8 cellular contexts compared by ENCODE assay signal in the genomic region with DNA sequence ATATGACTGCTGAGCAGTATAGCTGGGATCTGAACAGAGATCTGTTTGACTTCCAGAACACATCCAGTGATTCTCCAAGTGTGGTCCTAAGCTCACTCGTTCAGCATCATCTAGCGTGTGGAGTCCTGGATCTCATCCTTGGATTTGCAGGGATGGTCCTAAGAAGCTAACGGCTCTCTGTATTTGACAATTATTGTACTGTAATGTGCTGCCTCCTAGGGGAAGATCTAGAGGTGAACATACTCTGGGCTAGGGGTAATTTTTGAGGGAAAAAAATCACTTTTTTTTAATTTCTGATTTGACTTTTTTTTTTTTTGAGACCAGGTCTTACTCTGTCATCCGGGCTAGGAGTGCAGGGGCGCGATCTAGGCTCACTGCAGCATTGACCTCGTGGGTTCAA. TPM values are rescaled to one million over a fixed set of nuclear protein-coding genes. Genes with fewer than 3 reads are reported as not detected.
DNase-seq lines count a peak whose midpoint lies in the region; ATAC-seq and TF ChIP-seq lines count a peak whose summit lies in the region.

No MANE protein-coding gene starts in this region.

- CTCF ChIA-PET in activated CD4-positive, alpha-beta memory T cell treated with anti-CD3 and anti-CD28 coated beads, Interleukin-2, amount 10 ng/mL, durations not matched to agents 7 days and 5 days (lab: Charles Lee): interaction anchor here (0.8 to 5.2 kb wide), 16 partner anchors 10 to 305 kb away, joined by 3 to 57 read pairs (median 5); a partner anchor contains a TSS

- POLR2A ChIA-PET in activated CD4-positive, alpha-beta memory T cell treated with anti-CD3 and anti-CD28 coated beads, Interleukin-2, amount 10 ng/mL, durations not matched to agents 7 days and 5 days (lab: Charles Lee): interaction anchor here (1.3 to 2.1 kb wide), 4 partner anchors 28 to 128 kb away, joined by 3 to 10 read pairs (median 4); a partner anchor contains a TSS

- H3K9me3 ChIP-seq in thoracic aorta: no peaks in the 10 kb centered on the region

- H3K9me3 Mint-ChIP-seq in activated CD4-positive, alpha-beta memory T cell treated with anti-CD3 and anti-CD28 coated beads, Interleukin-2, amount 10 ng/mL, durations not matched to agents 7 days and 5 days: no peaks in the 10 kb centered on the region

- DNase-seq in NCI-H510A treated with DMSO at 0.1 percent for 48 hours (lab: John Stamatoyannopoulos, UW) (peak; percentile 26), NCI-H510A (lab: John Stamatoyannopoulos, UW) (no peak), LHCN-M2 (ENCODE audit: low read depth) (peak; percentile 76), hepatic stellate cell (ENCODE audit: low spot score) (peak; percentile 75), thoracic aorta (ENCODE audit: low spot score) (no peak)
- DNase-seq in activated CD4-positive, alpha-beta memory T cell treated with anti-CD3 and anti-CD28 coated beads, Interleukin-2, amount 10 ng/mL, durations not matched to agents 7 days and 5 days: no peak

- TF ChIP-seq CTCF in thoracic aorta (IDR thresholded peaks at IDR 0.05): peak; percentile 51

- H3K36me3 Mint-ChIP-seq in activated CD4-positive, alpha-beta memory T cell treated with anti-CD3 and anti-CD28 coated beads, Interleukin-2, amount 10 ng/mL, durations not matched to agents 7 days and 5 days (ENCODE audit: low read depth): peaks cover 2% of the 10 kb centered on the region

- H3K36me3 ChIP-seq in thoracic aorta: no peaks in the 10 kb centered on the region

- no peak for ATAC-seq in thoracic aorta (ENCODE audit: insufficient number of reproducible peaks, low FRiP score, low read depth)
- no peak for ATAC-seq in HG03439 (IDR thresholded peaks at IDR 0.05; ENCODE audit: unreplicated experiment)
- ATAC-seq in HG03354 (IDR thresholded peaks at IDR 0.05; ENCODE audit: poor library complexity, severe bottlenecking, unreplicated experiment): no peak

- no peaks in the 10 kb centered on the region for H3K27me3 ChIP-seq in thoracic aorta (replicated peaks; ENCODE audit: insufficient read depth)

- no peak overlapping the region for H3K27ac ChIP-seq in thoracic aorta

- H3K4me3 Mint-ChIP-seq in activated CD4-positive, alpha-beta memory T cell treated with anti-CD3 and anti-CD28 coated beads, Interleukin-2, amount 10 ng/mL, durations not matched to agents 7 days and 5 days: peak overlapping the region; percentile 74

- H3K4me3 ChIP-seq in thoracic aorta: no peak overlapping the region

- H3K4me1 ChIP-seq in thoracic aorta (ENCODE audit: control insufficient read depth in 1 of 2, low read depth in 2 of 2): peaks cover 6 to 16% of the 10 kb centered on the region in 2 donors

- H3K4me1 Mint-ChIP-seq in activated CD4-positive, alpha-beta memory T cell treated with anti-CD3 and anti-CD28 coated beads, Interleukin-2, amount 10 ng/mL, durations not matched to agents 7 days and 5 days: peaks cover 36% of the 10 kb centered on the region

- no peaks in the 10 kb centered on the region for H3K27me3 Mint-ChIP-seq in activated CD4-positive, alpha-beta memory T cell treated with anti-CD3 and anti-CD28 coated beads, Interleukin-2, amount 10 ng/mL, durations not matched to agents 7 days and 5 days

- no peak overlapping the region for H3K27ac Mint-ChIP-seq in activated CD4-positive, alpha-beta memory T cell treated with anti-CD3 and anti-CD28 coated beads, Interleukin-2, amount 10 ng/mL, durations not matched to agents 7 days and 5 days

RNA-seq across cellular contexts. Expression of a gene that starts 1.5 kb away (rescaled TPM):
- 36.2 and 36.3 TPM in 2 replicates for total RNA-seq in LHCN-M2 (2014; rRNA removed)
- 8.1 TPM for polyA plus RNA-seq in LHCN-M2 (2012)
- total RNA-seq in activated CD4-positive, alpha-beta memory T cell treated with anti-CD3 and anti-CD28 coated beads, Interleukin-2, amount 10 ng/mL, durations not matched to agents 7 days and 5 days: 1 to 10 TPM; 8.3 to 8.4 TPM
- 10 to 100 TPM; 16.9 to 32.0 TPM for total RNA-seq in thoracic aorta

RNA-seq across cellular contexts. Expression of a gene that starts 17.4 kb away (rescaled TPM):
- 0.58 and 1.1 TPM in 2 replicates for total RNA-seq in LHCN-M2 (2014; rRNA removed)
- polyA plus RNA-seq in LHCN-M2 (2012): 0.83 TPM
- not detected for total RNA-seq in activated CD4-positive, alpha-beta memory T cell treated with anti-CD3 and anti-CD28 coated beads, Interleukin-2, amount 10 ng/mL, durations not matched to agents 7 days and 5 days
- not detected for total RNA-seq in thoracic aorta

RNA-seq across cellular contexts. Expression of a gene that starts 38.4 kb away (rescaled TPM):
- total RNA-seq in LHCN-M2 (2014; rRNA removed) (5.6 and 6.9 TPM in 2 replicates), thoracic aorta (10 to 100 TPM in 1 of 2 donors, 1 to 10 TPM in 1; 3.4 to 10.0 TPM)
- polyA plus RNA-seq in LHCN-M2 (2012): 6.2 TPM
- total RNA-seq in activated CD4-positive, alpha-beta memory T cell treated with anti-CD3 and anti-CD28 coated beads, Interleukin-2, amount 10 ng/mL, durations not matched to agents 7 days and 5 days: 1 to 10 TPM; 2.0 to 2.3 TPM

RNA-seq across cellular contexts. Expression of a gene that starts 38.5 kb away (rescaled TPM):
- total RNA-seq in LHCN-M2 (2014; rRNA removed) (49.6 and 57.9 TPM in 2 replicates), thoracic aorta (10 to 100 TPM; 49.2 to 50.1 TPM)
- polyA plus RNA-seq in LHCN-M2 (2012): 30.8 TPM
- total RNA-seq in activated CD4-positive, alpha-beta memory T cell treated with anti-CD3 and anti-CD28 coated beads, Interleukin-2, amount 10 ng/mL, durations not matched to agents 7 days and 5 days: 10 to 100 TPM; 41.6 to 44.1 TPM

Comparison
In these comparisons a context has a peak if more than half of its experiments do, and no peak if none do; other contexts are left out.
1. DNase-seq: peak in NCI-H510A treated with DMSO at 0.1 percent for 48 hours (single experiment), LHCN-M2 (single experiment) and hepatic stellate cell (single experiment); none in NCI-H510A (single experiment), activated CD4-positive, alpha-beta memory T cell treated with anti-CD3 and anti-CD28 coated beads, Interleukin-2, amount 10 ng/mL, durations not matched to agents 7 days and 5 days (single experiment) and thoracic aorta (single experiment).